Comparison of ENCODE assay signal across 8 cellular contexts in genomic region chr12:32455607-32456063, GRCh38. TPM values are rescaled to one million over a fixed set of nuclear protein-coding genes. Genes with fewer than 3 reads are reported as not detected.
DNase-seq lines count a peak whose midpoint lies in the region; ATAC-seq and TF ChIP-seq lines count a peak whose summit lies in the region.

No MANE protein-coding gene starts in this region.

- peak overlapping the region; percentile 55 for H3K4me2 ChIP-seq in hepatocyte

- 39% methylated on average over 1 of the region's 1 CpG for WGBS in hepatocyte (ENCODE audit: low lambda C conversion rate, missing lambda C conversion rate)

- H3K27me3 ChIP-seq in hepatocyte = no peaks in the 10 kb centered on the region

- no peaks in the 10 kb centered on the region for H3K9me2 ChIP-seq in hepatocyte (replicated peaks; ENCODE audit: insufficient read depth)

- H3K27ac ChIP-seq in HEK293 (ENCODE audit: extremely low read depth, low read depth, low read length) (no peak overlapping the region), hepatocyte (peak overlapping the region; percentile 0), skin epidermis (peak overlapping the region in 11 of 21 experiments; percentile 9 to 61 (median 25))

- ATAC-seq in HG02852 (IDR thresholded peaks at IDR 0.05; ENCODE audit: unreplicated experiment) = no peak

- H3K4me3 ChIP-seq in HEK293 (ENCODE audit: low read depth, low read length) (peak overlapping the region; percentile 17), hepatocyte (peak overlapping the region; percentile 1), skin epidermis (peak overlapping the region in 2 of 7 experiments; percentile 3 to 8)

- no peaks in the 10 kb centered on the region for H3K36me3 ChIP-seq in HEK293 (ENCODE audit: control insufficient read depth in 2 of 2, insufficient read depth in 1 of 2, low read length in 2 of 2)
- H3K36me3 ChIP-seq in hepatocyte (replicated peaks; ENCODE audit: insufficient read depth, low read depth) = no peaks in the 10 kb centered on the region

- H4K20me1 ChIP-seq in hepatocyte (ENCODE audit: insufficient read depth, poor library complexity, severe bottlenecking) = no peaks in the 10 kb centered on the region

- DNase-seq in EL (peak; percentile 73), NCI-H345 (lab: John Stamatoyannopoulos, UW) (peak; percentile 49), astrocyte of the hippocampus (ENCODE audit: low read depth, low spot score) (peak; percentile 78), hepatocyte (ENCODE audit: low spot score) (peak; percentile 76)
- DNase-seq in stimulated activated CD8-positive, alpha-beta memory T cell treated with anti-CD3 and anti-CD28 coated beads, Interleukin-4, amount 100 ng/mL, for 48 hours = no peak

- CTCF ChIA-PET in HEK293 (lab: Yijun Ruan, JAX) = interaction anchor here (0.6 to 3.6 kb wide), 24 partner anchors 10 to 300 kb away, joined by 3 to 37 read pairs (median 4); partner anchors contain the start of gene YARS2

- peak; percentile 17; the same call in 1 of the 2 replicates for TF ChIP-seq CTCF in HEK293 (tag by site-specific recombination; IDR thresholded peaks at IDR 0.05)
- TF ChIP-seq CTCF in hepatocyte (IDR thresholded peaks at IDR 0.05; ENCODE audit: poor library complexity) = peak; percentile 78

- H3K79me2 ChIP-seq in hepatocyte = peaks cover 76% of the 10 kb centered on the region

- H3K4me1 ChIP-seq in HEK293 (ENCODE audit: control insufficient read depth, insufficient read depth, low read length) (no peaks in the 10 kb centered on the region), hepatocyte (ENCODE audit: insufficient read depth) (peaks cover 41% of the 10 kb centered on the region)

- POLR2A ChIA-PET in HEK293 (lab: Yijun Ruan, JAX) = no interaction called here

- no peak overlapping the region for H2AFZ ChIP-seq in hepatocyte

- no peaks in the 10 kb centered on the region for H3K9me3 ChIP-seq in HEK293 (ENCODE audit: control insufficient read depth, insufficient read depth, low read depth, low read length)
- no peaks in the 10 kb centered on the region for H3K9me3 ChIP-seq in hepatocyte (ENCODE audit: low read depth)

TF ChIP-seq in HEK293, 187 proteins besides CTCF, POLR2A, EP300 and RAD21:
- TF ChIP-seq ZSCAN16 (tag by site-specific recombination; IDR thresholded peaks at IDR 0.05) (peak; percentile 87), ZNF654 (tag by site-specific recombination; IDR thresholded peaks at IDR 0.05; ENCODE audit: low read depth) (peak; percentile 77), ZNF169 (tag by site-specific recombination; IDR thresholded peaks at IDR 0.05) (no peak), ZNF660 (tag by site-specific recombination; IDR thresholded peaks at IDR 0.05) (peak; percentile 40; the same call in 1 of the 2 replicates), ZNF600 (tag by site-specific recombination; IDR thresholded peaks at IDR 0.05) (peak; percentile 26; the same call in 1 of the 2 replicates)
TF ChIP-seq in HEK293: peak in this region for 4.

RNA-seq across cellular contexts. Expression of gene FGD4, which starts 56.3 kb away (rescaled TPM):
- 38.3 and 41.5 TPM in 2 replicates for total RNA-seq in hepatocyte
- polyA plus RNA-seq in hepatocyte = 15.2 and 17.1 TPM in 2 replicates
